ENCODE assay signal across 8 cellular contexts in genomic region chr4:89111833-89112563, GRCh38. TPM values are rescaled to one million over a fixed set of nuclear protein-coding genes. Genes with fewer than 3 reads are reported as not detected.
DNase-seq lines count a peak whose midpoint lies in the region; ATAC-seq, FAIRE-seq and TF ChIP-seq lines count a peak whose summit lies in the region.

No MANE protein-coding gene starts in this region.

- H3K4me1 ChIP-seq in CD8-positive, alpha-beta memory T cell (ENCODE audit: insufficient read depth, low read length): peaks cover 15% of the 10 kb centered on the region
- peaks cover 0 to 9% (median 5%) of the 10 kb centered on the region in 3 donors for H3K4me1 ChIP-seq in pancreas

- no peak for FAIRE-seq in pancreas (lab: Jason Lieb, UNC)

- H3K27me3 Mint-ChIP-seq in CD8-positive, alpha-beta memory T cell: peaks cover 6 to 13% of the 10 kb centered on the region in 2 donors
- H3K27me3 Mint-ChIP-seq in activated B cell treated with CpG ODN at 0.5 μM for 24 hours: no peaks in the 10 kb centered on the region

- ATAC-seq in activated B cell treated with CpG ODN at 0.5 μM for 24 hours (ENCODE audit: low read depth) (no peak), pancreas (peak in 1 of 4 donors; percentile 5), HG02763 (IDR thresholded peaks at IDR 0.05; ENCODE audit: unreplicated experiment) (no peak)

- peak overlapping the region; percentile 84 to 94 (median 92) for H3K4me3 Mint-ChIP-seq in CD8-positive, alpha-beta memory T cell
- peak overlapping the region; percentile 87 for H3K4me3 Mint-ChIP-seq in activated B cell treated with CpG ODN at 0.5 μM for 24 hours

- H3K4me1 Mint-ChIP-seq in CD8-positive, alpha-beta memory T cell: peaks cover 21 to 29% (median 28%) of the 10 kb centered on the region in 3 donors
- H3K4me1 Mint-ChIP-seq in activated B cell treated with CpG ODN at 0.5 μM for 24 hours: peaks cover 30% of the 10 kb centered on the region

- H3K4me3 ChIP-seq in CD8-positive, alpha-beta memory T cell (ENCODE audit: low read length): peak overlapping the region; percentile 87
- peak overlapping the region; percentile 39 to 88 (median 78) for H3K4me3 ChIP-seq in pancreas

- H3K9me3 ChIP-seq in CD8-positive, alpha-beta memory T cell (ENCODE audit: low read length): no peaks in the 10 kb centered on the region
- H3K9me3 ChIP-seq in pancreas: no peaks in the 10 kb centered on the region

- peaks cover 9 to 16% (median 9%) of the 10 kb centered on the region in 3 donors for H3K36me3 Mint-ChIP-seq in CD8-positive, alpha-beta memory T cell
- no peaks in the 10 kb centered on the region for H3K36me3 Mint-ChIP-seq in activated B cell treated with CpG ODN at 0.5 μM for 24 hours (ENCODE audit: low read depth)

- H3K36me3 ChIP-seq in CD8-positive, alpha-beta memory T cell (ENCODE audit: insufficient read depth, low read length): no peaks in the 10 kb centered on the region
- no peaks in the 10 kb centered on the region for H3K36me3 ChIP-seq in pancreas

- WGBS in pancreas, 2 donors: 8 to 12% methylated on average over 15 of the region's 15 CpGs

- CTCF ChIA-PET in CD8-positive, alpha-beta memory T cell (lab: Charles Lee): interaction anchor here (1.1 kb wide), 1 partner anchor 48 kb away, joined by 4 read pairs; no protein-coding TSS in a partner anchor
- CTCF ChIA-PET in activated B cell treated with CpG ODN at 0.5 μM for 24 hours (lab: Charles Lee): no interaction called here

- H3K27ac Mint-ChIP-seq in CD8-positive, alpha-beta memory T cell: peak overlapping the region; percentile 44 to 97 (median 90)
- H3K27ac Mint-ChIP-seq in activated B cell treated with CpG ODN at 0.5 μM for 24 hours: peak overlapping the region; percentile 74

- H3K27me3 ChIP-seq in CD8-positive, alpha-beta memory T cell (ENCODE audit: insufficient read depth, low read length, poor library complexity, severe bottlenecking): peaks cover 4% of the 10 kb centered on the region
- H3K27me3 ChIP-seq in pancreas: no peaks in the 10 kb centered on the region

- intact Hi-C loops in activated B cell treated with CpG ODN at 0.5 μM for 24 hours (cut with micrococcal nuclease) (loop anchor here (1.0 to 10.0 kb wide), 14 partner anchors 11 to 1892 kb away; partner anchors contain the start of genes CCSER1, FAM13A, HERC3 and HERC5), pancreas (cut with DNase I) (no loop called here)

- peak overlapping the region; percentile 65 for H3K27ac ChIP-seq in CD8-positive, alpha-beta memory T cell (ENCODE audit: low read depth, low read length)
- H3K27ac ChIP-seq in pancreas: peak overlapping the region; percentile 92 to 93 (median 92)

- peaks cover 0 to 12% (median 7%) of the 10 kb centered on the region in 5 donors for H3K9me3 Mint-ChIP-seq in CD8-positive, alpha-beta memory T cell
- H3K9me3 Mint-ChIP-seq in activated B cell treated with CpG ODN at 0.5 μM for 24 hours: peaks cover 10% of the 10 kb centered on the region

- POLR2A ChIA-PET in CD8-positive, alpha-beta memory T cell (lab: Charles Lee): no interaction called here
- POLR2A ChIA-PET in activated B cell treated with CpG ODN at 0.5 μM for 24 hours (lab: Charles Lee): interaction anchor here (0.8 to 1.3 kb wide), 2 partner anchors 10 to 586 kb away, joined by 3 read pairs; no protein-coding TSS in a partner anchor

- no peak for DNase-seq in CD8-positive, alpha-beta memory T cell
- DNase-seq in HT-29 (ENCODE audit: low spot score) (peak; percentile 75), activated B cell treated with CpG ODN at 0.5 μM for 24 hours (no peak), fibroblast of the conjunctiva (ENCODE audit: low read depth) (peak; percentile 79), pancreas (no peak)
- DNase-seq in stimulated activated CD4-positive, alpha-beta T cell treated with anti-CD3 and anti-CD28 coated beads, Interleukin-12 subunit alpha, Interleukin-12 subunit beta, amount 100 ng/mL, for 4 hours: no peak
- DNase-seq in stimulated activated CD8-positive, alpha-beta memory T cell treated with anti-CD3 and anti-CD28 coated beads, Interleukin-4, amount 100 ng/mL, for 48 hours: no peak

- TF ChIP-seq CTCF in activated B cell treated with CpG ODN at 0.5 μM for 24 hours (IDR thresholded peaks at IDR 0.05): no peak
- TF ChIP-seq CTCF in pancreas (IDR thresholded peaks at IDR 0.05): no peak

RNA-seq across cellular contexts. Expression of gene TIGD2, which starts 0.7 kb away (rescaled TPM):
- total RNA-seq in CD8-positive, alpha-beta memory T cell: 1 to 10 TPM; 4.1 to 4.4 TPM
- polyA plus RNA-seq in CD8-positive, alpha-beta memory T cell: 3.2 TPM
- total RNA-seq in HT-29 (2014; rRNA removed; shearing (Covaris generic)): 4.8 and 7.2 TPM in 2 replicates
- total RNA-seq in activated B cell treated with CpG ODN at 0.5 μM for 24 hours: 7.0 and 8.2 TPM in 2 replicates
- 1 to 10 TPM; 2.7 to 4.7 (median 2.9) TPM for total RNA-seq in pancreas
- 1 to 10 TPM; 1.7 to 2.4 TPM for polyA plus RNA-seq in pancreas

RNA-seq across cellular contexts. Expression of gene FAM13A, which starts 55.0 kb away (rescaled TPM):
- total RNA-seq in CD8-positive, alpha-beta memory T cell: 1 to 10 TPM; 1.4 TPM
- 1.6 TPM for polyA plus RNA-seq in CD8-positive, alpha-beta memory T cell
- 6.6 and 7.1 TPM in 2 replicates for total RNA-seq in HT-29 (2014; rRNA removed; shearing (Covaris generic))
- 2.4 and 2.7 TPM in 2 replicates for total RNA-seq in activated B cell treated with CpG ODN at 0.5 μM for 24 hours
- total RNA-seq in pancreas: 10 to 100 TPM; 31.4 to 56.4 (median 45.2) TPM
- 10 to 100 TPM; 15.7 to 16.3 TPM for polyA plus RNA-seq in pancreas

Comparison
In these comparisons a context has a peak if more than half of its experiments do, and no peak if none do; other contexts are left out.
1. DNase-seq: peak in HT-29 (single experiment) and fibroblast of the conjunctiva (single experiment); none in CD8-positive, alpha-beta memory T cell (0 of 5), activated B cell treated with CpG ODN at 0.5 μM for 24 hours (single experiment), pancreas (0 of 6), stimulated activated CD4-positive, alpha-beta T cell treated with anti-CD3 and anti-CD28 coated beads, Interleukin-12 subunit alpha, Interleukin-12 subunit beta, amount 100 ng/mL, for 4 hours (single experiment) and stimulated activated CD8-positive, alpha-beta memory T cell treated with anti-CD3 and anti-CD28 coated beads, Interleukin-4, amount 100 ng/mL, for 48 hours (single experiment).